In genomic region chr1:213793482-213794067, GRCh38 we compare ENCODE assay signal across 22 cellular contexts.
A peak's percentile ranks its signal among the peaks of the same experiment; 100 is the strongest.
DNase-seq lines count a peak whose midpoint lies in the region; ATAC-seq, FAIRE-seq and TF ChIP-seq lines count a peak whose summit lies in the region.
"Had no signal": no experiment of that assay in that cellular context is flagged by ENCODE, and none has a peak within 500 bp of the region (broad histone marks: within the 10 kb centered on the region; RNA-seq: fewer than 3 reads in every experiment).

No MANE protein-coding gene starts in this region.

- H3K27me3 ChIP-seq in AG04450 (ENCODE audit: control insufficient read depth, insufficient read depth, low read length), result no peaks in the 10 kb centered on the region
- peaks cover 4 to 7% of the 10 kb centered on the region in 2 experiments for H3K27me3 ChIP-seq in K562 (ENCODE audit: control insufficient read depth in 2 of 2, insufficient read depth in 2 of 2, low read length in 2 of 2)
- H3K27me3 ChIP-seq: BE2C had no signal

- H3K4me3 ChIP-seq in AG04450 (ENCODE audit: low read depth, low read length) (no peak overlapping the region), K562 (no peak overlapping the region)
- H3K4me3 ChIP-seq: BLaER1 treated with 17β-estradiol and CSF1 and Interleukin-3, amounts not matched to agents 10 nM and 100 nM had no signal

- H3K9ac ChIP-seq in K562 (ENCODE audit: insufficient read depth in 1 of 2, low read depth in 2 of 2, low read length in 2 of 2), result no peak overlapping the region
- H3K9ac ChIP-seq: BLaER1 treated with 17β-estradiol and CSF1 and Interleukin-3, amounts not matched to agents 10 nM and 100 nM had no signal

- TF ChIP-seq CTCF in AG04450 (IDR thresholded peaks at IDR 0.05; ENCODE audit: low read depth, low read length), result no peak
- TF ChIP-seq CTCF in K562 (IDR thresholded peaks at IDR 0.05 in 2 of 3, conservative IDR thresholded peaks at IDR 0.05 in 1 of 3; ENCODE audit: insufficient read depth in 2 of 3, low read depth in 1 of 3, low read length in 3 of 3), result no peak

- intact Hi-C loops in K562 (cut with micrococcal nuclease), result no loop called here

- ATAC-seq in K562, result no peak
- no peak for ATAC-seq in GM18511 (IDR thresholded peaks at IDR 0.05; ENCODE audit: unreplicated experiment)

- DNase-seq in NCI-H2227 (lab: John Stamatoyannopoulos, UW; ENCODE audit: unreplicated experiment) (peak; percentile 10), NCI-H2227 treated with DMSO at 0.1 percent for 48 hours (lab: John Stamatoyannopoulos, UW) (no peak), AG04450 (ENCODE audit: low read depth, low spot score) (no peak), K562 (ENCODE audit: extremely low read depth in 1 of 4, low spot score in 3 of 4) (no peak), SKM-1 (lab: John Stamatoyannopoulos, UW; ENCODE audit: unreplicated experiment) (no peak)
- DNase-seq: AML-193; BE2C; Calu3; CD4-positive, alpha-beta T cell; CD8-positive, alpha-beta memory T cell; DMS153; DND-41; GDM1; GOT3; H7; HCEC 1CT had no signal

- no TSS peak for BruUV-seq in K562 (replicated peaks; lab: Mats Ljungman, UMichigan)

- TF ChIP-seq POLR2A in K562 (conservative IDR thresholded peaks at IDR 0.05), result no peak

- no peak overlapping the region for H3K4me2 ChIP-seq in K562 (ENCODE audit: insufficient read depth, low read length)
- H3K4me2 ChIP-seq: BLaER1 treated with 17β-estradiol and CSF1 and Interleukin-3, amounts not matched to agents 10 nM and 100 nM had no signal

- WGBS in K562 (ENCODE audit: insufficient coverage, low coverage, missing lambda C conversion rate), result under 1% methylated on average over 13 of the region's 13 CpGs

- FAIRE-seq in K562 (lab: Jason Lieb, UNC), result peak; percentile 15
- FAIRE-seq: A204.1, GM12891, GM18507 had no signal

- CTCF ChIA-PET in AG04450 (lab: Charles Lee), result no interaction called here
- CTCF ChIA-PET in K562 (lab: Yijun Ruan, JAX; ENCODE audit: low intra/inter-chr PET ratio), result no interaction called here

- no peak for TF ChIP-seq RAD21 in K562 (CRISPR knock-in tag; conservative IDR thresholded peaks at IDR 0.05 in 1 of 2, IDR thresholded peaks at IDR 0.05 in 1 of 2)

- H4K20me1 ChIP-seq in K562 (replicated peaks; ENCODE audit: control insufficient read depth, insufficient read depth, low read length), result no peaks in the 10 kb centered on the region
- H4K20me1 ChIP-seq: BLaER1 treated with 17β-estradiol and CSF1 and Interleukin-3, amounts not matched to agents 10 nM and 100 nM had no signal

- no peaks in the 10 kb centered on the region for H3K36me3 ChIP-seq in K562 (ENCODE audit: control insufficient read depth, insufficient read depth, low read length)
- H3K36me3 ChIP-seq: BE2C; BLaER1 treated with 17β-estradiol and CSF1 and Interleukin-3, amounts not matched to agents 10 nM and 100 nM had no signal

- H3K4me1 ChIP-seq in K562 (replicated peaks in 1 of 2; ENCODE audit: control insufficient read depth in 2 of 2, insufficient read depth in 2 of 2, low read length in 2 of 2), result no peaks in the 10 kb centered on the region
- H3K4me1 ChIP-seq: BE2C; BLaER1 treated with 17β-estradiol and CSF1 and Interleukin-3, amounts not matched to agents 10 nM and 100 nM had no signal

- H2AFZ ChIP-seq in K562 (ENCODE audit: low read depth, low read length), result no peak overlapping the region

- TF ChIP-seq EP300 in K562 (IDR thresholded peaks at IDR 0.05; ENCODE audit: low read length), result no peak

- in situ Hi-C loops in K562 (cut with MboI), result no loop called here

- no peaks in the 10 kb centered on the region for H3K79me2 ChIP-seq in K562 (ENCODE audit: control insufficient read depth, insufficient read depth, low read length)

- H3K9me3 ChIP-seq in AG04450 (ENCODE audit: control insufficient read depth, insufficient read depth, low read length) (peaks cover 4% of the 10 kb centered on the region; the same call in 1 of the 2 replicates), K562 (replicated peaks; ENCODE audit: control insufficient read depth, insufficient read depth, low read depth, low read length) (no peaks in the 10 kb centered on the region)
- H3K9me3 ChIP-seq: BE2C; BLaER1 treated with 17β-estradiol and CSF1 and Interleukin-3, amounts not matched to agents 10 nM and 100 nM had no signal

- H3K9me1 ChIP-seq in K562 (ENCODE audit: control insufficient read depth, insufficient read depth, low read length), result no peaks in the 10 kb centered on the region

- peak overlapping the region; percentile 13 for H3K27ac ChIP-seq in AG04450 (ENCODE audit: low read depth, low read length)
- no peak overlapping the region for H3K27ac ChIP-seq in K562 (ENCODE audit: extremely low read depth, low read depth, low read length)
- H3K27ac ChIP-seq: 22Rv1; BLaER1 treated with 17β-estradiol and CSF1 and Interleukin-3, amounts not matched to agents 10 nM and 100 nM had no signal

- POLR2A ChIA-PET in AG04450 (lab: Yijun Ruan, JAX) (no interaction called here), K562 (lab: Yijun Ruan, JAX) (no interaction called here)

TF ChIP-seq in K562, 482 proteins besides CTCF, POLR2A, EP300 and RAD21:
- TF ChIP-seq ZBTB17 (CRISPR knock-in tag; IDR thresholded peaks at IDR 0.05) (peak; percentile 64; the same call in 1 of the 2 replicates), KLF1 (tag; IDR thresholded peaks at IDR 0.05) (no peak)
